Comparison of ENCODE assay signal across 2 cellular contexts in genomic region chr5:132075719-132076077, GRCh38.
A peak's percentile ranks its signal among the peaks of the same experiment; 100 is the strongest.
TF ChIP-seq lines count a peak whose summit lies in the region.

No MANE protein-coding gene starts in this region.

TF ChIP-seq in K562, 482 proteins besides CTCF, POLR2A, EP300 and RAD21:
- TF ChIP-seq HMBOX1 (IDR thresholded peaks at IDR 0.05), result no peak
- TF ChIP-seq MGA (IDR thresholded peaks at IDR 0.05), result 0 out of 2 replicates have a peak, but pooled peaks have one; percentile 0
TF ChIP-seq in K562: peak in this region for 1.

TF ChIP-seq in HepG2, 621 proteins besides CTCF, POLR2A, EP300 and RAD21:
- TF ChIP-seq, protein P1, sequence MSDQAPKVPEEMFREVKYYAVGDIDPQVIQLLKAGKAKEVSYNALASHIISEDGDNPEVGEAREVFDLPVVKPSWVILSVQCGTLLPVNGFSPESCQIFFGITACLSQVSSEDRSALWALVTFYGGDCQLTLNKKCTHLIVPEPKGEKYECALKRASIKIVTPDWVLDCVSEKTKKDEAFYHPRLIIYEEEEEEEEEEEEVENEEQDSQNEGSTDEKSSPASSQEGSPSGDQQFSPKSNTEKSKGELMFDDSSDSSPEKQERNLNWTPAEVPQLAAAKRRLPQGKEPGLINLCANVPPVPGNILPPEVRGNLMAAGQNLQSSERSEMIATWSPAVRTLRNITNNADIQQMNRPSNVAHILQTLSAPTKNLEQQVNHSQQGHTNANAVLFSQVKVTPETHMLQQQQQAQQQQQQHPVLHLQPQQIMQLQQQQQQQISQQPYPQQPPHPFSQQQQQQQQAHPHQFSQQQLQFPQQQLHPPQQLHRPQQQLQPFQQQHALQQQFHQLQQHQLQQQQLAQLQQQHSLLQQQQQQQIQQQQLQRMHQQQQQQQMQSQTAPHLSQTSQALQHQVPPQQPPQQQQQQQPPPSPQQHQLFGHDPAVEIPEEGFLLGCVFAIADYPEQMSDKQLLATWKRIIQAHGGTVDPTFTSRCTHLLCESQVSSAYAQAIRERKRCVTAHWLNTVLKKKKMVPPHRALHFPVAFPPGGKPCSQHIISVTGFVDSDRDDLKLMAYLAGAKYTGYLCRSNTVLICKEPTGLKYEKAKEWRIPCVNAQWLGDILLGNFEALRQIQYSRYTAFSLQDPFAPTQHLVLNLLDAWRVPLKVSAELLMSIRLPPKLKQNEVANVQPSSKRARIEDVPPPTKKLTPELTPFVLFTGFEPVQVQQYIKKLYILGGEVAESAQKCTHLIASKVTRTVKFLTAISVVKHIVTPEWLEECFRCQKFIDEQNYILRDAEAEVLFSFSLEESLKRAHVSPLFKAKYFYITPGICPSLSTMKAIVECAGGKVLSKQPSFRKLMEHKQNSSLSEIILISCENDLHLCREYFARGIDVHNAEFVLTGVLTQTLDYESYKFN (CRISPR knock-in tag; conservative IDR thresholded peaks at IDR 0.05), result no peak
- TF ChIP-seq ZSCAN20 (CRISPR knock-in tag; IDR thresholded peaks at IDR 0.05; ENCODE audit: borderline replicate concordance), result no peak
- TF ChIP-seq CHCHD3 (CRISPR knock-in tag; IDR thresholded peaks at IDR 0.05), result no peak
- TF ChIP-seq GFI1 (CRISPR knock-in tag; IDR thresholded peaks at IDR 0.05; ENCODE audit: borderline replicate concordance), result no peak
- no peak for TF ChIP-seq IKZF5 (CRISPR knock-in tag; IDR thresholded peaks at IDR 0.05)
- no peak for TF ChIP-seq SMAD3 (CRISPR knock-in tag; IDR thresholded peaks at IDR 0.05)
- no peak for TF ChIP-seq MEF2D (CRISPR knock-in tag; IDR thresholded peaks at IDR 0.05)
- no peak for TF ChIP-seq THRA (CRISPR knock-in tag; IDR thresholded peaks at IDR 0.05; ENCODE audit: borderline replicate concordance)
- TF ChIP-seq WIZ (CRISPR knock-in tag; IDR thresholded peaks at IDR 0.05), result no peak
